ENCODE assay signal across 13 cellular contexts in the genomic region with DNA sequence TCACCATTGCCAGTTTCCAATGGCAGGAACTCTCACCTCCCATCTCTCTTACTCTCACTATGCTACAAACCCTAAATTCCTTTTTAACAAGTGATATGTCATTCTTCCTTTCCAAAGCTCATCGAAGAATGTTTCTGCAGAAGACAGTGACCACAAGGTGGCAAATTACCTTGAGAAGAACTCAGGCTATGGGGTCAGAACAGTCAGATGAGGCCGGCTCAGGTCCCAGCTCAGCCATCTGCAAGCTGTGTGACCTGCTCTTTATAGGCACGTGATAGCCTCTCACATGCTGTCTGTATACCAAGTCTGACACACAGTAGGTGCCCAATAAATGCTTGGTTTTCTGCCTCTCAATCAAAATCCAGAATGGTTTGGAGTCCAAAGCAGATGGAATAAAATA.
A peak's percentile ranks its signal among the peaks of the same experiment; 100 is the strongest.
DNase-seq lines count a peak whose midpoint lies in the region; ATAC-seq and TF ChIP-seq lines count a peak whose summit lies in the region.
"Had no signal": no experiment of that assay in that cellular context is flagged by ENCODE, and none has a peak within 500 bp of the region (broad histone marks: within the 10 kb centered on the region; RNA-seq: fewer than 3 reads in every experiment).

No MANE protein-coding gene starts in this region.

- no peak overlapping the region for H3K4me3 ChIP-seq in CD8-positive, alpha-beta T cell (ENCODE audit: low read depth, low read length)
- H3K4me3 ChIP-seq in IMR-90 (ENCODE audit: insufficient read depth, low read depth, low read length) (no peak overlapping the region), epithelial cell of esophagus (ENCODE audit: low read length) (no peak overlapping the region)
- H3K4me3 ChIP-seq: tibial nerve had no signal

- POLR2A ChIA-PET in CD8-positive, alpha-beta T cell (lab: Charles Lee) = interaction anchor here (0.8 kb wide), 1 partner anchor 13 kb away, joined by 3 read pairs; no protein-coding TSS in a partner anchor
- POLR2A ChIA-PET in IMR-90 (lab: Charles Lee; ENCODE audit: unreplicated experiment) = no interaction called here

- H3K36me3 ChIP-seq in CD8-positive, alpha-beta T cell (ENCODE audit: insufficient read depth, low read length) = no peaks in the 10 kb centered on the region
- H3K36me3 ChIP-seq in IMR-90 (ENCODE audit: control insufficient read depth, insufficient read depth, low read length) = no peaks in the 10 kb centered on the region

- H2BK20ac ChIP-seq in IMR-90 (ENCODE audit: low read depth, low read length) = no peak overlapping the region

- H2AK5ac ChIP-seq in IMR-90 (ENCODE audit: low read depth, low read length) = peak overlapping the region; percentile 17; the same call in 1 of the 2 replicates

- H3K27me3 ChIP-seq in CD8-positive, alpha-beta T cell (ENCODE audit: insufficient read depth, low read length) = no peaks in the 10 kb centered on the region
- no peaks in the 10 kb centered on the region for H3K27me3 ChIP-seq in IMR-90 (ENCODE audit: control insufficient read depth, insufficient read depth, low read length)
- H3K27me3 ChIP-seq: tibial nerve had no signal

- H3K23ac ChIP-seq in IMR-90 (ENCODE audit: low read depth, low read length) = no peak overlapping the region

- no peak overlapping the region for H4K5ac ChIP-seq in IMR-90 (ENCODE audit: low read depth, low read length)

- peaks cover 34% of the 10 kb centered on the region for H3K36me3 Mint-ChIP-seq in CD8-positive, alpha-beta T cell
- 0 out of 2 replicates have a peak, but pooled peaks cover 5% of the 10 kb centered on the region for H3K36me3 Mint-ChIP-seq in HFFc6 (ENCODE audit: low read depth)

- no peak overlapping the region for H4K8ac ChIP-seq in IMR-90 (ENCODE audit: low read depth in 2 of 2, low read length in 2 of 2)

- H4K20me1 ChIP-seq in IMR-90 (ENCODE audit: insufficient read depth, low read length) = peaks cover 7% of the 10 kb centered on the region

- intact Hi-C loops in CD8-positive, alpha-beta T cell (cut with DNase I, micrococcal nuclease) = loop anchor here (1.0 to 5.0 kb wide), 2 partner anchors 431 to 432 kb away; no protein-coding TSS in a partner anchor
- intact Hi-C loops in IMR-90 (cut with micrococcal nuclease) = no loop called here

- no peak overlapping the region for H2BK15ac ChIP-seq in IMR-90 (ENCODE audit: low read depth, low read length)

- H3K4me1 ChIP-seq in CD8-positive, alpha-beta T cell (ENCODE audit: insufficient read depth, low read length) = peaks cover 4% of the 10 kb centered on the region
- H3K4me1 ChIP-seq in IMR-90 (ENCODE audit: control insufficient read depth, insufficient read depth, low read length) = peaks cover 29% of the 10 kb centered on the region

- DNase-seq in CD8-positive, alpha-beta T cell = no peak
- DNase-seq in GM13976 (ENCODE audit: low spot score) (no peak), IMR-90 (no peak), epithelial cell of esophagus (ENCODE audit: low read depth) (peak; percentile 10), glomerular visceral epithelial cell (ENCODE audit: extremely low spot score) (no peak), HFFc6 (no peak), cortex of kidney (lab: John Stamatoyannopoulos, UW) (no peak)
- DNase-seq in effector CD4-positive, alpha-beta T cell = no peak
- DNase-seq: activated CD4-positive, CD25-positive, alpha-beta regulatory T cell treated with anti-CD3 and anti-CD28 coated beads, Interleukin-2, amount 50 U/mL, for 72 hours; activated naive CD4-positive, alpha-beta T cell treated with Interleukin-2 at 50 U/mL for 16 hours; Calu3; NCI-H1092 treated with DMSO at 0.1 percent for 48 hours had no signal

- peak overlapping the region; percentile 23 for H3K27ac Mint-ChIP-seq in CD8-positive, alpha-beta T cell
- no peak overlapping the region for H3K27ac Mint-ChIP-seq in HFFc6

- no peak overlapping the region for H2BK120ac ChIP-seq in IMR-90 (ENCODE audit: low read depth, low read length)

- H2AFZ ChIP-seq in IMR-90 (replicated peaks; ENCODE audit: low read length, poor library complexity) = no peak overlapping the region

- TF ChIP-seq CTCF in CD8-positive, alpha-beta T cell (IDR thresholded peaks at IDR 0.05) = no peak
- TF ChIP-seq CTCF in GM13976 (IDR thresholded peaks at IDR 0.05; ENCODE audit: borderline replicate concordance, control extremely low read depth, extremely low read depth, insufficient read depth, missing control alignments) = peak; percentile 23
- no peak for TF ChIP-seq CTCF in IMR-90 (conservative IDR thresholded peaks at IDR 0.05; ENCODE audit: low read depth, low read length)
- no peak for TF ChIP-seq CTCF in epithelial cell of esophagus (IDR thresholded peaks at IDR 0.05; ENCODE audit: insufficient read depth, low read depth, low read length, missing control alignments)
- no peak for TF ChIP-seq CTCF in HFFc6 (IDR thresholded peaks at IDR 0.05)

- H3K4me1 Mint-ChIP-seq in CD8-positive, alpha-beta T cell (ENCODE audit: low read depth) = peaks cover 51% of the 10 kb centered on the region
- peaks cover 46% of the 10 kb centered on the region for H3K4me1 Mint-ChIP-seq in HFFc6 (ENCODE audit: low read depth)

- H3K27me3 Mint-ChIP-seq in CD8-positive, alpha-beta T cell (ENCODE audit: low read depth) = no peaks in the 10 kb centered on the region
- H3K27me3 Mint-ChIP-seq in HFFc6 (ENCODE audit: insufficient read depth) = no peaks in the 10 kb centered on the region

- WGBS in IMR-90 (ENCODE audit: extremely low coverage in 2 of 2, insufficient read length in 1 of 2), 2 experiments = 100% methylated on average over 2 of the region's 3 CpGs; no CpG with 5 or more reads in 1 of the 2 experiments

- CTCF ChIA-PET in CD8-positive, alpha-beta T cell (lab: Charles Lee) = interaction anchor here (0.6 to 1.2 kb wide), 6 partner anchors 9 to 214 kb away, joined by 3 to 4 read pairs (median 3); no protein-coding TSS in a partner anchor
- CTCF ChIA-PET in IMR-90 (lab: Yijun Ruan, JAX) = interaction anchor here (0.6 kb wide), 1 partner anchor 457 kb away, joined by 3 read pairs; no protein-coding TSS in a partner anchor

- BruUV-seq in IMR-90 (replicated peaks; lab: Mats Ljungman, UMichigan) = no TSS peak

- H3K9me3 ChIP-seq in CD8-positive, alpha-beta T cell (ENCODE audit: low read length) = no peaks in the 10 kb centered on the region
- H3K9me3 ChIP-seq in IMR-90 (ENCODE audit: control insufficient read depth, insufficient read depth, low read length) = no peaks in the 10 kb centered on the region
- H3K9me3 ChIP-seq: tibial nerve had no signal

- H3K18ac ChIP-seq in IMR-90 (ENCODE audit: low read depth, low read length) = no peak overlapping the region

- no peak overlapping the region for H3K4me2 ChIP-seq in IMR-90 (ENCODE audit: low read depth, low read length)

- no peak for TF ChIP-seq POLR2A in IMR-90 (IDR thresholded peaks at IDR 0.05; ENCODE audit: low read depth, low read length)

- H2BK5ac ChIP-seq in IMR-90 (ENCODE audit: low read depth, low read length, poor library complexity, severe bottlenecking) = no peak overlapping the region

- H3K56ac ChIP-seq in IMR-90 (ENCODE audit: extremely low read depth, insufficient read depth, low read length) = no peak overlapping the region

- H4K91ac ChIP-seq in IMR-90 (ENCODE audit: insufficient read depth, low read depth, low read length) = no peak overlapping the region

- H3K9me3 Mint-ChIP-seq in CD8-positive, alpha-beta T cell = no peaks in the 10 kb centered on the region
- no peaks in the 10 kb centered on the region for H3K9me3 Mint-ChIP-seq in HFFc6

- no peak overlapping the region for H3K4ac ChIP-seq in IMR-90 (ENCODE audit: low read depth, low read length)

- H3K4me3 Mint-ChIP-seq in CD8-positive, alpha-beta T cell = no peak overlapping the region
- H3K4me3 Mint-ChIP-seq in HFFc6 = no peak overlapping the region

- peak; percentile 23 for ATAC-seq in CD8-positive, alpha-beta T cell
- ATAC-seq in IMR-90 (ENCODE audit: low read depth) = no peak

- H3K14ac ChIP-seq in IMR-90 (replicated peaks; ENCODE audit: low read depth, low read length) = no peak overlapping the region

- no peak overlapping the region for H3K9ac ChIP-seq in IMR-90 (ENCODE audit: low read depth, low read length)

- H3K9me1 ChIP-seq in IMR-90 (ENCODE audit: insufficient read depth, low read length) = peaks cover 14% of the 10 kb centered on the region

- dilution Hi-C loops in IMR-90 (cut with HindIII; ENCODE audit: low sequenced_read_pairs, unreplicated experiment) = no loop called here

- H2AK9ac ChIP-seq in IMR-90 (replicated peaks; ENCODE audit: low read depth, low read length, poor library complexity) = no peak overlapping the region

- peaks cover 32 to 70% of the 10 kb centered on the region in 2 experiments for H3K79me1 ChIP-seq in IMR-90 (ENCODE audit: low read depth in 1 of 2, low read length in 2 of 2)

- H3K27ac ChIP-seq in CD8-positive, alpha-beta T cell (ENCODE audit: low read depth, low read length) = no peak overlapping the region
- H3K27ac ChIP-seq in IMR-90 (ENCODE audit: insufficient read depth, low read length) = no peak overlapping the region
- H3K27ac ChIP-seq: tibial nerve had no signal

- TF ChIP-seq RAD21 in IMR-90 (IDR thresholded peaks at IDR 0.05; ENCODE audit: low read length) = no peak

- in situ Hi-C loops in GM13976 (cut with MboI; ENCODE audit: low sequenced_read_pairs, unreplicated experiment) (no loop called here), IMR-90 (cut with MboI; ENCODE audit: low sequenced_read_pairs) (no loop called here)

TF ChIP-seq in IMR-90, 13 proteins besides CTCF, POLR2A, EP300 and RAD21 (continues in another document):
- no peak for TF ChIP-seq MAFK (IDR thresholded peaks at IDR 0.05; ENCODE audit: low read depth, low read length)
- no peak for TF ChIP-seq BHLHE40 (IDR thresholded peaks at IDR 0.05; ENCODE audit: low read depth, low read length)
- no peak for TF ChIP-seq RFX5 (IDR thresholded peaks at IDR 0.05; ENCODE audit: low read depth, low read length)
- no peak for TF ChIP-seq CHD1 (IDR thresholded peaks at IDR 0.05; ENCODE audit: low read depth, low read length)
- no peak for TF ChIP-seq MAZ (IDR thresholded peaks at IDR 0.05; ENCODE audit: borderline replicate concordance, low read depth, low read length)
- TF ChIP-seq USF2 (IDR thresholded peaks at IDR 0.05; ENCODE audit: low read depth, low read length) = no peak
- no peak for TF ChIP-seq FOS (IDR thresholded peaks at IDR 0.05; ENCODE audit: low read depth, low read length)
- TF ChIP-seq RCOR1 (IDR thresholded peaks at IDR 0.05; ENCODE audit: insufficient replicate concordance, low read length) = no peak
- TF ChIP-seq CEBPB (IDR thresholded peaks at IDR 0.05; ENCODE audit: low read depth, low read length) = no peak
- TF ChIP-seq MXI1 (IDR thresholded peaks at IDR 0.05; ENCODE audit: borderline replicate concordance, low read depth, low read length) = no peak
